ENCODE assay signal across 18 cellular contexts in the genomic region with DNA sequence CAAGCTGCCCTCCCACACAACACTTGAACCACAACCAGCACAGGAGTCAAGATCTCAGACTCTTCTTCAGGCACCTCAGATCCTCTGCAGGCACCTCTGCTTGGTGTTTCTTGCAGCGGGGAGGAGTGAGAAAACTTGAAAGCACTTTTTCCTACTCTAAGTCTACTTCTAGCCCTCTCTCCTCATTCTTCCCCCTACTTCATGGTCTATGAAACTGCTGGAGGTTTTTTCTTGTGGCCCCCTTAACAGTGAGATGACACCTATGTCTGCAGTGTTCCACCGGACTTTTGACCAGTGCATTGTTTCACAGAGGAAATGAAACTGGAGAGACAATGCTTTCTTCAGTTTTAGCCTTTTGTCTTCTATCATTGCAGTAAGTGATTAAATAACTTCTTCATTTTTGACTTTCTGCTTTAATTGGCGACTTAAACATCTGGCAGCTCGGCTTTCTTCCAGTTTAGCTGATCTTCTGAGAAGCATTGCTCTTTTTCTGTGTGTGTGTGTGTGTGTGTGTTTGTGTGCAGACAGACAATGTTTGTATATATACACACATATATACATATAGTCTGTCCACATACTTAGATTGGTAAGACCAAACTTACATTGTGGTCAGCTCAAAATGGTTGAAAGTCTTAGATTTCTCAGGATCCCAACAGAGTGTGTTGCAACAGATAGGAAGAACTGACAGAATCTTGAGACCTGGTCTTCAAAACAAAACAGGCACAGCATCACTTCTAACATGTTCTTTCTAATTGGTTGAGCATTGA.
DNase-seq lines count a peak whose midpoint lies in the region; ATAC-seq, FAIRE-seq and TF ChIP-seq lines count a peak whose summit lies in the region.
"Had no signal": no experiment of that assay in that cellular context is flagged by ENCODE, and none has a peak within 500 bp of the region (broad histone marks: within the 10 kb centered on the region; RNA-seq: fewer than 3 reads in every experiment).

No MANE protein-coding gene starts in this region.

- CTCF ChIA-PET in GM12878 (lab: Yijun Ruan, JAX), result interaction anchor here (0.6 kb wide), 1 partner anchor 1063 kb away, joined by 3 read pairs; no protein-coding TSS in a partner anchor
- CTCF ChIA-PET in activated CD8-positive, alpha-beta memory T cell treated with anti-CD3 and anti-CD28 coated beads, Interleukin-2, amount 10 ng/mL, durations not matched to agents 7 days and 5 days (lab: Charles Lee), result no interaction called here

- no peak overlapping the region for H3K4me3 Mint-ChIP-seq in activated CD8-positive, alpha-beta memory T cell treated with anti-CD3 and anti-CD28 coated beads, Interleukin-2, amount 10 ng/mL, durations not matched to agents 7 days and 5 days
- H3K4me3 Mint-ChIP-seq: activated CD4-positive, alpha-beta memory T cell treated with anti-CD3 and anti-CD28 coated beads, Interleukin-2, amount 10 ng/mL, durations not matched to agents 7 days and 5 days; B cell had no signal

- TF ChIP-seq CTCF in GM12878 (IDR thresholded peaks at IDR 0.05 in 2 of 3, conservative IDR thresholded peaks at IDR 0.05 in 1 of 3; ENCODE audit: control insufficient read depth in 2 of 3, extremely low read depth in 1 of 3, insufficient read depth in 1 of 3, low read depth in 3 of 3, low read length in 3 of 3), result no peak

- H3K4me3 ChIP-seq in GM12878, result no peak overlapping the region
- H3K4me3 ChIP-seq: heart right ventricle, SK-N-MC had no signal

- H3K4me1 Mint-ChIP-seq in activated CD8-positive, alpha-beta memory T cell treated with anti-CD3 and anti-CD28 coated beads, Interleukin-2, amount 10 ng/mL, durations not matched to agents 7 days and 5 days, result no peaks in the 10 kb centered on the region
- H3K4me1 Mint-ChIP-seq: activated CD4-positive, alpha-beta memory T cell treated with anti-CD3 and anti-CD28 coated beads, Interleukin-2, amount 10 ng/mL, durations not matched to agents 7 days and 5 days; B cell had no signal

- intact Hi-C loops in GM12878 (cut with micrococcal nuclease; ENCODE audit: unreplicated experiment), result no loop called here

- POLR2A ChIA-PET in GM12878 (lab: Charles Lee), result interaction anchor here (0.5 kb wide), 1 partner anchor 168 kb away, joined by 4 read pairs; no protein-coding TSS in a partner anchor

- H3K9ac ChIP-seq in GM12878 (ENCODE audit: control insufficient read depth, insufficient read depth, low read length), result no peak overlapping the region

- RAD21 ChIA-PET in GM12878 (lab: Charles Lee; ENCODE audit: unreplicated experiment), result interaction anchor here (1.5 to 1.8 kb wide), 2 partner anchors 11 to 28 kb away, joined by 3 to 6 read pairs; no protein-coding TSS in a partner anchor

- no peak for TF ChIP-seq RAD21 in GM12878 (IDR thresholded peaks at IDR 0.05; ENCODE audit: insufficient read depth, low read depth, low read length)

- 0% methylated on average over 4 of the region's 4 CpGs for WGBS in GM12878 (ENCODE audit: insufficient coverage, insufficient replicate concordance, low lambda C conversion rate, missing lambda C conversion rate)

- DNase-seq in GM12878 (ENCODE audit: low read depth, low spot score), result peak; percentile 11
- no peak for DNase-seq in stimulated activated CD4-positive, alpha-beta T cell treated with anti-CD3 and anti-CD28 coated beads, Interleukin-4, amount 100 ng/mL, for 1 hour
- DNase-seq in activated CD8-positive, alpha-beta memory T cell treated with anti-CD3 and anti-CD28 coated beads, Interleukin-2, amount 10 ng/mL, durations not matched to agents 7 days and 5 days, result no peak
- DNase-seq: activated CD4-positive, alpha-beta memory T cell treated with anti-CD3 and anti-CD28 coated beads, Interleukin-2, amount 10 ng/mL, durations not matched to agents 7 days and 5 days; effector CD4-positive, alpha-beta T cell; heart right ventricle; Karpas-422; NCI-H1694; NCI-H345; stimulated activated CD4-positive, alpha-beta T cell treated with anti-CD3 and anti-CD28 coated beads, Interleukin-2, amount 100 ng/mL, for 24 hours had no signal

- TF ChIP-seq EP300 in GM12878 (IDR thresholded peaks at IDR 0.05; ENCODE audit: borderline replicate concordance in 1 of 2, control insufficient read depth in 1 of 2, low read depth in 2 of 2, low read length in 2 of 2), result peak; percentile 76 to 88; a peak in 3 of 4 replicates

- H3K9me3 ChIP-seq in GM12878 (replicated peaks; ENCODE audit: control insufficient read depth, insufficient read depth, low read length), result no peaks in the 10 kb centered on the region
- H3K9me3 ChIP-seq: heart right ventricle had no signal

- SMC1A ChIA-PET in GM12878 (lab: Charles Lee; ENCODE audit: uncharacterized antibody, unreplicated experiment), result interaction anchor here (1.0 to 1.8 kb wide), 7 partner anchors 9 to 108 kb away, joined by 3 to 6 read pairs (median 4); no protein-coding TSS in a partner anchor

- no peaks in the 10 kb centered on the region for H4K20me1 ChIP-seq in GM12878 (ENCODE audit: control insufficient read depth, insufficient read depth)

- no peak overlapping the region for H3K4me2 ChIP-seq in GM12878 (ENCODE audit: control insufficient read depth, insufficient read depth)

- no peaks in the 10 kb centered on the region for H3K36me3 Mint-ChIP-seq in activated CD8-positive, alpha-beta memory T cell treated with anti-CD3 and anti-CD28 coated beads, Interleukin-2, amount 10 ng/mL, durations not matched to agents 7 days and 5 days

- no peaks in the 10 kb centered on the region for H3K4me1 ChIP-seq in GM12878 (ENCODE audit: control insufficient read depth, insufficient read depth, low read length)
- H3K4me1 ChIP-seq: heart right ventricle had no signal

- no peaks in the 10 kb centered on the region for H3K9me3 Mint-ChIP-seq in activated CD8-positive, alpha-beta memory T cell treated with anti-CD3 and anti-CD28 coated beads, Interleukin-2, amount 10 ng/mL, durations not matched to agents 7 days and 5 days (ENCODE audit: low read depth)
- H3K9me3 Mint-ChIP-seq: activated CD4-positive, alpha-beta memory T cell treated with anti-CD3 and anti-CD28 coated beads, Interleukin-2, amount 10 ng/mL, durations not matched to agents 7 days and 5 days had no signal

- no peaks in the 10 kb centered on the region for H3K27me3 ChIP-seq in GM12878 (replicated peaks in 1 of 2; ENCODE audit: control insufficient read depth in 2 of 2, insufficient read depth in 2 of 2, low read length in 1 of 2)
- H3K27me3 ChIP-seq: heart right ventricle had no signal

- no peaks in the 10 kb centered on the region for H3K27me3 Mint-ChIP-seq in activated CD8-positive, alpha-beta memory T cell treated with anti-CD3 and anti-CD28 coated beads, Interleukin-2, amount 10 ng/mL, durations not matched to agents 7 days and 5 days
- H3K27me3 Mint-ChIP-seq: activated CD4-positive, alpha-beta memory T cell treated with anti-CD3 and anti-CD28 coated beads, Interleukin-2, amount 10 ng/mL, durations not matched to agents 7 days and 5 days; B cell had no signal

- H3K27ac Mint-ChIP-seq in activated CD8-positive, alpha-beta memory T cell treated with anti-CD3 and anti-CD28 coated beads, Interleukin-2, amount 10 ng/mL, durations not matched to agents 7 days and 5 days, result no peak overlapping the region
- H3K27ac Mint-ChIP-seq: activated CD4-positive, alpha-beta memory T cell treated with anti-CD3 and anti-CD28 coated beads, Interleukin-2, amount 10 ng/mL, durations not matched to agents 7 days and 5 days; B cell had no signal

- ATAC-seq in GM18870 (IDR thresholded peaks at IDR 0.05; ENCODE audit: unreplicated experiment), result peak; percentile 75
- peak; percentile 54 for ATAC-seq in HG02610 (IDR thresholded peaks at IDR 0.05; ENCODE audit: unreplicated experiment)
- ATAC-seq in HG03432 (IDR thresholded peaks at IDR 0.05; ENCODE audit: unreplicated experiment), result peak; percentile 83
- ATAC-seq in GM12878, result peak; percentile 94
- no peak for ATAC-seq in activated CD8-positive, alpha-beta memory T cell treated with anti-CD3 and anti-CD28 coated beads, Interleukin-2, amount 10 ng/mL, durations not matched to agents 7 days and 5 days
- no peak for ATAC-seq in HG03280 (IDR thresholded peaks at IDR 0.05; ENCODE audit: unreplicated experiment)
- ATAC-seq: heart right ventricle, sciatic nerve had no signal

- no peaks in the 10 kb centered on the region for H3K36me3 ChIP-seq in GM12878 (ENCODE audit: control insufficient read depth in 2 of 2, insufficient read depth in 2 of 2, low read length in 1 of 2)
- H3K36me3 ChIP-seq: heart right ventricle had no signal

- no peak for TF ChIP-seq POLR2A in GM12878 (IDR thresholded peaks at IDR 0.05; ENCODE audit: low read depth, low read length)

- no TSS peak for BruUV-seq in GM12878 (replicated peaks; lab: Mats Ljungman, UMichigan)

- H2AFZ ChIP-seq in GM12878 (ENCODE audit: control insufficient read depth, low read depth, low read length), result no peak overlapping the region

- no peaks in the 10 kb centered on the region for H3K79me2 ChIP-seq in GM12878 (ENCODE audit: control insufficient read depth, insufficient read depth, low read length)

- in situ Hi-C loops in GM12878 (cut with MboI), result no loop called here

- peak; percentile 56 for FAIRE-seq in GM12878 (lab: Jason Lieb, UNC)
- FAIRE-seq: D721Med had no signal

- H3K27ac ChIP-seq in GM12878 (ENCODE audit: control insufficient read depth, insufficient read depth), result no peak overlapping the region
- H3K27ac ChIP-seq: heart right ventricle, SK-N-MC had no signal

Comparison
In these comparisons a context has a peak if more than half of its experiments do, and no peak if none do; other contexts are left out.
1. ATAC-seq: peak in GM18870 (single experiment), HG02610 (single experiment), HG03432 (single experiment) and GM12878 (single experiment); none in activated CD8-positive, alpha-beta memory T cell treated with anti-CD3 and anti-CD28 coated beads, Interleukin-2, amount 10 ng/mL, durations not matched to agents 7 days and 5 days (single experiment) and HG03280 (single experiment).